Comparison of ENCODE assay signal across 8 cellular contexts in the genomic region with DNA sequence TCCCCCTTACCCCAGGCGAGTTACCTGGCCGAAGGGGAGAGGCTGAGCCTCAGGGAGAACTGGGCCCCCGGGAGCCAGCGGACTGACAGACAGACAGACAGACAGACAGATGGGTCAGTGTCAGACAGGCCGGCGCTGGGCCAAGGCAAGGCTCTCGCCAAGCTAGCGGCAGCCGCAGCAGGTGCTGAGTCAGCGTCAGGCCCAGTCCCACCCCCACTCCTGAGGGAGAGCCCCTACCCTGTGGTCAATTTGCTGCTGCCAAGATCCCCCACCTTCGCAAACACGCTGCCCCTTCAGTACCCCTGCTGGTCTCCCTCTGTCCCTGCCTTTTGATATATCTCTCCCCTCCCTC. TPM values are rescaled to one million over a fixed set of nuclear protein-coding genes. Genes with fewer than 3 reads are reported as not detected.
DNase-seq lines count a peak whose midpoint lies in the region; TF ChIP-seq lines count a peak whose summit lies in the region.

No MANE protein-coding gene starts in this region.

- DNase-seq in NCI-H1092 treated with DMSO at 0.1 percent for 48 hours (lab: John Stamatoyannopoulos, UW) (peak; percentile 65), NCI-H1092 (lab: John Stamatoyannopoulos, UW) (no peak), SJCRH30 (peak; percentile 64 to 66), fibroblast of pulmonary artery (ENCODE audit: low read depth) (no peak), HPDE6-E6E7 (ENCODE audit: extremely low spot score) (no peak), iPS-NIHi7 (ENCODE audit: extremely low spot score) (no peak), NCI-H146 (lab: John Stamatoyannopoulos, UW) (no peak)

- H3K9ac ChIP-seq in skeletal muscle tissue (ENCODE audit: low read depth in 1 of 3, low read length in 3 of 3), result peak overlapping the region; percentile 61 to 88 (median 69)

- H3K4me1 ChIP-seq in SJCRH30, result peaks cover 15% of the 10 kb centered on the region
- peaks cover 45 to 68% (median 57%) of the 10 kb centered on the region in 3 donors for H3K4me1 ChIP-seq in skeletal muscle tissue (ENCODE audit: control insufficient read depth in 3 of 3, insufficient read depth in 3 of 3, low read length in 3 of 3)

- peak overlapping the region; percentile 71 for H3K4me3 ChIP-seq in SJCRH30
- H3K4me3 ChIP-seq in fibroblast of pulmonary artery (replicated peaks; ENCODE audit: low read depth, low read length), result no peak overlapping the region
- H3K4me3 ChIP-seq in skeletal muscle tissue (ENCODE audit: low read length in 3 of 3), result peak overlapping the region; percentile 59 to 81 (median 63)

- no peaks in the 10 kb centered on the region for H3K36me3 ChIP-seq in SJCRH30
- no peaks in the 10 kb centered on the region for H3K36me3 ChIP-seq in skeletal muscle tissue (ENCODE audit: control insufficient read depth in 3 of 3, insufficient read depth in 3 of 3, low read length in 3 of 3)

- H3K9me3 ChIP-seq in SJCRH30 (replicated peaks), result no peaks in the 10 kb centered on the region
- no peaks in the 10 kb centered on the region for H3K9me3 ChIP-seq in skeletal muscle tissue (ENCODE audit: control insufficient read depth in 3 of 3, low read length in 3 of 3)

- TF ChIP-seq CTCF in fibroblast of pulmonary artery (IDR thresholded peaks at IDR 0.05; ENCODE audit: low read length, missing control alignments), result peak; percentile 3

- H3K27ac ChIP-seq in SJCRH30 (peak overlapping the region; percentile 91), skeletal muscle tissue (ENCODE audit: low read depth, low read length) (peak overlapping the region; percentile 71)

- H3K27me3 ChIP-seq in SJCRH30, result no peaks in the 10 kb centered on the region
- H3K27me3 ChIP-seq in skeletal muscle tissue (ENCODE audit: control insufficient read depth in 3 of 3, insufficient read depth in 3 of 3, low read length in 3 of 3), result peaks cover 0 to 5% (median 0%) of the 10 kb centered on the region in 3 donors

RNA-seq across cellular contexts. Expression of gene FGF11, which starts 1.5 kb away (rescaled TPM):
- 4.0 and 5.0 TPM in 2 replicates for total RNA-seq in SJCRH30 (2014; rRNA removed; shearing (Covaris generic))
- 1.0 TPM for total RNA-seq in skeletal muscle tissue

RNA-seq across cellular contexts. Expression of gene CHRNB1, which starts 4.1 kb away (rescaled TPM):
- 33.3 and 36.9 TPM in 2 replicates for total RNA-seq in SJCRH30 (2014; rRNA removed; shearing (Covaris generic))
- total RNA-seq in skeletal muscle tissue, result 31.3 TPM

RNA-seq across cellular contexts. Expression of gene TMEM102, which starts 5.6 kb away (rescaled TPM):
- total RNA-seq in SJCRH30 (2014; rRNA removed; shearing (Covaris generic)), result 0.10 and 0.53 TPM in 2 replicates
- 0.52 TPM for total RNA-seq in skeletal muscle tissue

RNA-seq across cellular contexts. Expression of gene SPEM3, which starts 12.1 kb away (rescaled TPM):
- total RNA-seq in SJCRH30 (2014; rRNA removed; shearing (Covaris generic)), result not detected in 2 replicates
- not detected for total RNA-seq in skeletal muscle tissue

RNA-seq across cellular contexts. Expression of gene SPEM2, which starts 15.4 kb away (rescaled TPM):
- not detected in 2 replicates for total RNA-seq in SJCRH30 (2014; rRNA removed; shearing (Covaris generic))
- not detected for total RNA-seq in skeletal muscle tissue

Comparison
In these comparisons a context has a peak if more than half of its experiments do, and no peak if none do; other contexts are left out.
1. DNase-seq: peak in NCI-H1092 treated with DMSO at 0.1 percent for 48 hours (single experiment) and SJCRH30 (2 of 2); none in NCI-H1092 (single experiment), fibroblast of pulmonary artery (single experiment), HPDE6-E6E7 (single experiment), iPS-NIHi7 (single experiment) and NCI-H146 (single experiment).